Comparison of ENCODE assay signal across 9 cellular contexts in the genomic region with DNA sequence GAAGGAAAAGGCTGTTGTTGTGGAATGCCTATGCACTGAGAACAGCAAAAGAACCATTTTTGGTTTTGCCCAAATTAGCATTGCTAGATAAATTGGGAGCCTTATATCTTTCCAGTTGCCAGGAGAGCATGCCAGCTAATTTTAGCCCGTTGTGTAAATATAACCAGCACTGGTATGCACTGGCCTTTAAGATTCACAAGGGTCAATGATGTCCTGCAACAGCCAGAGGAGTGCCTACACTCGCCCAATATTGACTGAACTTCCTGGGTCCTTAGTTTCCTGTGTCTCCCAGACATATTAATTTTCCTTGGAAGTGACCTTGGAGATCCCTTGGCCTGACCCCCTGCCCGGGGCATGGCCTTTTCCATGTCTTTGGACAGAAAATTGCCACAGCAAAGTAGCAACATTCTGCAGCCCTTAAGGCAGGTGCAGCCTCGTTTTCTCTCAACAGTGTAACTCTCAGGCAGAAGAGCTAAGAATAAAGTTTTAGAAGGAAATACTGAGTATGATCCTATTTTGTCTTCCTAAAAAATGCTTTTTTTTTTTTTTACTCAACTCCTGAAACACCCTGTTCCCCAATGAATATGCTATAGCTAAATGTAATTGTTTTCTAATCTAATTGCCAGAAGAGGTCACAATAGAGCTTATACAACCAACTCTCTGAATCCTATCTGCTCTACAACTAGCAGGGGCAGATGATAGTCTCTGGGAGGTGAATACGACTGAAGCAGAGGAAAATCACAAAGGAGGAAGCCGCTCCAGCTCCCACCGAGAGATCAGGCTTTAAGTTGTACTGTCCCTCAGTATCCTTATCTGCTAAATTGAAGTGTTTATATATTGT.
DNase-seq lines count a peak whose midpoint lies in the region; ATAC-seq and TF ChIP-seq lines count a peak whose summit lies in the region.
"Had no signal": no experiment of that assay in that cellular context is flagged by ENCODE, and none has a peak within 500 bp of the region (broad histone marks: within the 10 kb centered on the region; RNA-seq: fewer than 3 reads in every experiment).

No MANE protein-coding gene starts in this region.

- H3K4me3 ChIP-seq in heart left ventricle (no peak overlapping the region), smooth muscle cell (no peak overlapping the region), esophagus squamous epithelium (no peak overlapping the region)

- peak overlapping the region; percentile 41 to 92 (median 72) for H3K27ac ChIP-seq in heart left ventricle
- no peak overlapping the region for H3K27ac ChIP-seq in smooth muscle cell (ENCODE audit: low read depth)
- no peak overlapping the region for H3K27ac ChIP-seq in esophagus squamous epithelium

- no peak overlapping the region for H3K9ac ChIP-seq in smooth muscle cell (ENCODE audit: low read depth)

- H3K9me3 ChIP-seq in heart left ventricle: peaks cover 0 to 14% (median 0%) of the 10 kb centered on the region in 12 donors
- H3K9me3 ChIP-seq in smooth muscle cell (replicated peaks; ENCODE audit: low read depth): no peaks in the 10 kb centered on the region
- peaks cover 0 to 8% (median 0%) of the 10 kb centered on the region in 3 donors for H3K9me3 ChIP-seq in esophagus squamous epithelium

- H3K4me1 ChIP-seq in heart left ventricle: peaks cover 0 to 35% (median 6%) of the 10 kb centered on the region in 12 donors
- H3K4me1 ChIP-seq in smooth muscle cell (ENCODE audit: low read depth): no peaks in the 10 kb centered on the region
- H3K4me1 ChIP-seq in esophagus squamous epithelium: no peaks in the 10 kb centered on the region

- DNase-seq in Right ventricle myocardium inferior (ENCODE audit: missing footprints): no peak
- no peak for DNase-seq in cardiac septum (ENCODE audit: low spot score)
- DNase-seq in heart left ventricle: peak in 3 of 5 donors; percentile 36 to 54 (median 47)
- no peak for DNase-seq in smooth muscle cell (lab: John Stamatoyannopoulos, UW; ENCODE audit: unreplicated experiment)
- DNase-seq in esophagus squamous epithelium (lab: John Stamatoyannopoulos, UW): no peak
- DNase-seq in D341Med (ENCODE audit: low spot score): no peak
- DNase-seq: NCI-H774 had no signal

- TF ChIP-seq CTCF in heart left ventricle (IDR thresholded peaks at IDR 0.05) (peak in 4 of 12 donors; percentile 10 to 46 (median 24)), smooth muscle cell (IDR thresholded peaks at IDR 0.05; ENCODE audit: borderline replicate concordance, insufficient read depth, poor library complexity, severe bottlenecking) (no peak), esophagus squamous epithelium (IDR thresholded peaks at IDR 0.05) (no peak)

- intact Hi-C loops in Right ventricle myocardium inferior (cut with DNase I): no loop called here
- intact Hi-C loops in cardiac septum (cut with DNase I): no loop called here
- intact Hi-C loops in heart left ventricle (cut with DNase I): loop anchor here in 6 of 10 donors (2.0 to 10.0 kb wide), 7 partner anchors 46 to 174 kb away; partner anchors contain the start of gene ANKRD1 (in 2 of the 6)
- intact Hi-C loops in esophagus squamous epithelium (cut with DNase I): no loop called here

- TF ChIP-seq POLR2A in heart left ventricle (IDR thresholded peaks at IDR 0.05) (no peak), esophagus squamous epithelium (IDR thresholded peaks at IDR 0.05) (no peak)

- no peak overlapping the region for H2AFZ ChIP-seq in smooth muscle cell (ENCODE audit: low read depth)

- H4K20me1 ChIP-seq in smooth muscle cell (ENCODE audit: low read depth): no peaks in the 10 kb centered on the region

- H3F3A ChIP-seq in smooth muscle cell (ENCODE audit: low read depth): no peaks in the 10 kb centered on the region

- no peak overlapping the region for H3K4me2 ChIP-seq in smooth muscle cell

- WGBS in heart left ventricle, 4 donors: 27 to 36% (median 30%) methylated on average over 7 of the region's 7 CpGs
- WGBS in smooth muscle cell (ENCODE audit: low lambda C conversion rate): 75% methylated on average over 7 of the region's 7 CpGs
- 43 to 52% methylated on average over 7 of the region's 7 CpGs for WGBS in esophagus squamous epithelium, 2 donors

- ATAC-seq in Right ventricle myocardium inferior (peak; percentile 82), SK-N-SH treated with all-trans-retinoic acid at 6 μM for 48 hours (peak; percentile 72), heart left ventricle (peak; percentile 94 to 96 (median 95)), GM21423 (IDR thresholded peaks at IDR 0.05; ENCODE audit: unreplicated experiment) (no peak)

- H3K27me3 ChIP-seq in heart left ventricle: no peaks in the 10 kb centered on the region
- H3K27me3 ChIP-seq in smooth muscle cell (ENCODE audit: low read depth): no peaks in the 10 kb centered on the region
- H3K27me3 ChIP-seq in esophagus squamous epithelium: peaks cover 0 to 7% (median 0%) of the 10 kb centered on the region in 4 donors

- no peaks in the 10 kb centered on the region for H3K79me2 ChIP-seq in smooth muscle cell (ENCODE audit: low read depth)

- H3K36me3 ChIP-seq in heart left ventricle (no peaks in the 10 kb centered on the region), smooth muscle cell (ENCODE audit: low read depth) (no peaks in the 10 kb centered on the region), esophagus squamous epithelium (no peaks in the 10 kb centered on the region)

TF ChIP-seq in SK-N-SH treated with all-trans-retinoic acid at 6 μM for 48 hours, 23 proteins besides CTCF, POLR2A, EP300 and RAD21:
- TF ChIP-seq ZNF565 (CRISPR knock-in tag; conservative IDR thresholded peaks at IDR 0.05; ENCODE audit: low read depth) (no peak), GLIS3 (CRISPR knock-in tag; IDR thresholded peaks at IDR 0.05) (no peak), ZNF70 (CRISPR knock-in tag; IDR thresholded peaks at IDR 0.05) (no peak)

Comparison
In these comparisons a context has a peak if more than half of its experiments do, and no peak if none do; other contexts are left out.
1. DNase-seq: peak in heart left ventricle (3 of 5); none in Right ventricle myocardium inferior (single experiment), cardiac septum (single experiment), smooth muscle cell (single experiment), esophagus squamous epithelium (single experiment) and D341Med (single experiment).
2. intact Hi-C loops: an anchor here in heart left ventricle (2.0 to 10.0 kb wide); none called in Right ventricle myocardium inferior, cardiac septum and esophagus squamous epithelium.
3. H3K27ac ChIP-seq: peak in heart left ventricle (12 of 12); none in smooth muscle cell (single experiment) and esophagus squamous epithelium (0 of 4).